26 cellular contexts compared by ENCODE assay signal in genomic region chrX:112513154-112513553, GRCh38.
DNase-seq lines count a peak whose midpoint lies in the region; ATAC-seq and TF ChIP-seq lines count a peak whose summit lies in the region.
"Had no signal": no experiment of that assay in that cellular context is flagged by ENCODE, and none has a peak within 500 bp of the region (broad histone marks: within the 10 kb centered on the region; RNA-seq: fewer than 3 reads in every experiment).

No MANE protein-coding gene starts in this region.

- peak; percentile 89 for ATAC-seq in left lobe of liver
- ATAC-seq in HG03135 (IDR thresholded peaks at IDR 0.05; ENCODE audit: unreplicated experiment): no peak
- ATAC-seq in sciatic nerve: no peak
- ATAC-seq: stimulated activated naive CD8-positive, alpha-beta T cell treated with anti-CD3 and anti-CD28 coated beads, Interleukin-15, amount 100 ng/mL, for 72 hours had no signal

- TF ChIP-seq CTCF in dorsolateral prefrontal cortex (IDR thresholded peaks at IDR 0.05 in 54 of 56, conservative IDR thresholded peaks at IDR 0.05 in 2 of 56; ENCODE audit: low read depth in 1 of 56, partially characterized antibody in 56 of 56): no peak

- intact Hi-C loops in sciatic nerve (cut with DNase I): no loop called here
- intact Hi-C loops in dorsolateral prefrontal cortex (cut with DNase I): no loop called here

- H3K4me3 ChIP-seq in dorsolateral prefrontal cortex: no peak overlapping the region
- H3K4me3 ChIP-seq: lung, tibial nerve had no signal

- no peak overlapping the region for H3K27ac ChIP-seq in dorsolateral prefrontal cortex
- H3K27ac ChIP-seq: epithelial cell of prostate, RWPE1, tibial nerve had no signal

- DNase-seq in ELF-1 (ENCODE audit: low read depth, low spot score): peak; percentile 41
- peak; percentile 0 for DNase-seq in NCI-H69 (lab: John Stamatoyannopoulos, UW)
- peak; percentile 67 for DNase-seq in dedifferentiated amniotic fluid mesenchymal stem cell (ENCODE audit: extremely low spot score)
- peak; percentile 66 for DNase-seq in left lobe of liver (ENCODE audit: low spot score)
- DNase-seq in NCI-H2171 (lab: John Stamatoyannopoulos, UW): no peak
- no peak for DNase-seq in sciatic nerve (ENCODE audit: low spot score)
- DNase-seq in dorsolateral prefrontal cortex: no peak
- DNase-seq: activated CD4-positive, alpha-beta T cell treated with anti-CD3 and anti-CD28 coated beads, Interleukin-2, amount 50 U/mL, for 48 hours; activated CD4-positive, CD25-positive, alpha-beta regulatory T cell; activated CD8-positive, alpha-beta memory T cell treated with anti-CD3 and anti-CD28 coated beads, Interleukin-2, amount 50 U/mL, for 4 hours; aorta; central memory CD4-positive, alpha-beta T cell; GF-D8; GOT3; KBM-7; MV-4-11; NCI-H1694 treated with DMSO at 0.1 percent for 48 hours; NCI-H526 treated with DMSO at 0.1 percent for 48 hours; posterior cingulate gyrus; stimulated activated naive CD8-positive, alpha-beta T cell treated with anti-CD3 and anti-CD28 coated beads, Interleukin-15, amount 100 ng/mL, for 72 hours; T1000 had no signal

- H3K27me3 ChIP-seq in dorsolateral prefrontal cortex: peaks cover 0 to 43% (median 4%) of the 10 kb centered on the region in 45 donors

Comparison
In these comparisons a context has a peak if more than half of its experiments do, and no peak if none do; other contexts are left out.
1. DNase-seq: peak in ELF-1 (single experiment), NCI-H69 (single experiment), dedifferentiated amniotic fluid mesenchymal stem cell (single experiment) and left lobe of liver (single experiment); none in NCI-H2171 (single experiment), sciatic nerve (single experiment) and dorsolateral prefrontal cortex (0 of 10).